ENCODE assay signal across 1 cellular context in the genomic region with DNA sequence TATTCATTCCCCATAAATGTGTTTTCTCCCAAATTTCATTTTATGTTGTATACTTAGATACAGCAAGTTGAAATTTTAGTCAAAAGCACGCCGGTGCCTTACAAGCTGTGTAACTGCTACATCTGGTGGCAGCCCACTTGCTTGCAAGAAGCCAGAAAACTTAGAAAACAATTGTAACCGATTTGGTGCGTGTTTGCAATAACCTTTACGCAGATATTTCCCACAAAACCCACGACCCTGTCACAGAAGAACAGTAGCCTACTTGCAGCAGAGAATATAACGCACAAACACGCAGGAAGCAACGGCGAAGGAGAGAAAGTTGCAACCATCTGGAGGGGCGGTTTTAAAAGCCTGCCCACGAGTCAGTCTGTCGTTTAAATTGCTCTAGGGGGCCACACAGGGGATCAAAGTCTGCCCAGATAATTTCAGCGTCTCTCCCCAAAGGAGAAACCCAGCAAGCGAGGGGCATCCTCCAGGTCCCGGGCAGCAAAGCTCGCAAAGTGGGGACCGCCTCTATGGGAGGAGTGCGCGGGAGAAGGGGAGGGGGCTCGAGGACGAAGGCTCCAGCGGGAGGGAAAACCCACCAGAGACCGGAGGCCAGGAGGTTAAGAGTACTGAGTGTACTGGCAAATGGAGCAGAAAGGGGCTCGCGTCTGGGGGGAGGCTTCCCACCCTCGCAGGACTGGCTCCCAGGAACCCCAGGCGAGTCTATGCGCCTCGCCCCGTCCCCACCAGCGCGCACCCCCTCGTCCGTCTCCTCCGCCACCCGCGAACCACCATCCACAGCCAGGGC.
TF ChIP-seq lines count a peak whose summit lies in the region.

No MANE protein-coding gene starts in this region.

TF ChIP-seq in SK-N-SH treated with all-trans-retinoic acid at 6 μM for 48 hours, 23 proteins besides CTCF, POLR2A, EP300 and RAD21:
- TF ChIP-seq, protein P1, sequence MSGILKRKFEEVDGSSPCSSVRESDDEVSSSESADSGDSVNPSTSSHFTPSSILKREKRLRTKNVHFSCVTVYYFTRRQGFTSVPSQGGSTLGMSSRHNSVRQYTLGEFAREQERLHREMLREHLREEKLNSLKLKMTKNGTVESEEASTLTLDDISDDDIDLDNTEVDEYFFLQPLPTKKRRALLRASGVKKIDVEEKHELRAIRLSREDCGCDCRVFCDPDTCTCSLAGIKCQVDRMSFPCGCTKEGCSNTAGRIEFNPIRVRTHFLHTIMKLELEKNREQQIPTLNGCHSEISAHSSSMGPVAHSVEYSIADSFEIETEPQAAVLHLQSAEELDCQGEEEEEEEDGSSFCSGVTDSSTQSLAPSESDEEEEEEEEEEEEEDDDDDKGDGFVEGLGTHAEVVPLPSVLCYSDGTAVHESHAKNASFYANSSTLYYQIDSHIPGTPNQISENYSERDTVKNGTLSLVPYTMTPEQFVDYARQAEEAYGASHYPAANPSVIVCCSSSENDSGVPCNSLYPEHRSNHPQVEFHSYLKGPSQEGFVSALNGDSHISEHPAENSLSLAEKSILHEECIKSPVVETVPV (CRISPR knock-in tag; IDR thresholded peaks at IDR 0.05): no peak
- TF ChIP-seq RARB (CRISPR knock-in tag; IDR thresholded peaks at IDR 0.05): no peak
- no peak for TF ChIP-seq ZFP30 (CRISPR knock-in tag; IDR thresholded peaks at IDR 0.05)
- TF ChIP-seq ZFP3 (CRISPR knock-in tag; IDR thresholded peaks at IDR 0.05): no peak
- no peak for TF ChIP-seq ZNF565 (CRISPR knock-in tag; conservative IDR thresholded peaks at IDR 0.05; ENCODE audit: low read depth)
- TF ChIP-seq PPARA (CRISPR knock-in tag; IDR thresholded peaks at IDR 0.05; ENCODE audit: borderline replicate concordance): no peak
- TF ChIP-seq, protein P2, sequence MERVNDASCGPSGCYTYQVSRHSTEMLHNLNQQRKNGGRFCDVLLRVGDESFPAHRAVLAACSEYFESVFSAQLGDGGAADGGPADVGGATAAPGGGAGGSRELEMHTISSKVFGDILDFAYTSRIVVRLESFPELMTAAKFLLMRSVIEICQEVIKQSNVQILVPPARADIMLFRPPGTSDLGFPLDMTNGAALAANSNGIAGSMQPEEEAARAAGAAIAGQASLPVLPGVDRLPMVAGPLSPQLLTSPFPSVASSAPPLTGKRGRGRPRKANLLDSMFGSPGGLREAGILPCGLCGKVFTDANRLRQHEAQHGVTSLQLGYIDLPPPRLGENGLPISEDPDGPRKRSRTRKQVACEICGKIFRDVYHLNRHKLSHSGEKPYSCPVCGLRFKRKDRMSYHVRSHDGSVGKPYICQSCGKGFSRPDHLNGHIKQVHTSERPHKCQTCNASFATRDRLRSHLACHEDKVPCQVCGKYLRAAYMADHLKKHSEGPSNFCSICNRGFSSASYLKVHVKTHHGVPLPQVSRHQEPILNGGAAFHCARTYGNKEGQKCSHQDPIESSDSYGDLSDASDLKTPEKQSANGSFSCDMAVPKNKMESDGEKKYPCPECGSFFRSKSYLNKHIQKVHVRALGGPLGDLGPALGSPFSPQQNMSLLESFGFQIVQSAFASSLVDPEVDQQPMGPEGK (CRISPR knock-in tag; IDR thresholded peaks at IDR 0.05; ENCODE audit: borderline replicate concordance): no peak
TF ChIP-seq in SK-N-SH treated with all-trans-retinoic acid at 6 μM for 48 hours: peak in this region for 0.
